Comparison of ENCODE assay signal across 33 cellular contexts in genomic region chr19:22523940-22524339, GRCh38.
"Had no signal": no experiment of that assay in that cellular context is flagged by ENCODE, and none has a peak within 500 bp of the region (broad histone marks: within the 10 kb centered on the region; RNA-seq: fewer than 3 reads in every experiment).

No MANE protein-coding gene starts in this region.

- H3K4me3 ChIP-seq: PC-9, SJSA1 had no signal

- DNase-seq: Karpas-422, KBM-7, MM.1S, MV-4-11, NCI-H1048, NCI-H1092 treated with DMSO at 0.1 percent for 48 hours, NCI-H1105 treated with DMSO at 0.1 percent for 48 hours, NCI-H1417, NCI-H1436, NCI-H146, NCI-H1694, NCI-H187, NCI-H1930, NCI-H2029 treated with DMSO at 0.1 percent for 48 hours, NCI-H2081 treated with DMSO at 0.1 percent for 48 hours, NCI-H2107, NCI-H2171, NCI-H226, NCI-H446 treated with DMSO at 0.1 percent for 48 hours, NCI-H510A, NCI-H524, NCI-H526, NCI-H69, NCI-H748 treated with DMSO at 0.1 percent for 48 hours, NCI-H82, PC-9, Right ventricle myocardium superior, SHP77 treated with DMSO at 0.1 percent for 48 hours, SK-N-SH, SW 1271 had no signal

- H3K4me1 ChIP-seq: SJSA1 had no signal

- H3K27me3 ChIP-seq: SJSA1 had no signal

- H3K36me3 ChIP-seq: SJSA1 had no signal

- H3K27ac ChIP-seq: KMS-11, PC-9, SJSA1 had no signal

- ATAC-seq: Panc1 had no signal
